In the genomic region with DNA sequence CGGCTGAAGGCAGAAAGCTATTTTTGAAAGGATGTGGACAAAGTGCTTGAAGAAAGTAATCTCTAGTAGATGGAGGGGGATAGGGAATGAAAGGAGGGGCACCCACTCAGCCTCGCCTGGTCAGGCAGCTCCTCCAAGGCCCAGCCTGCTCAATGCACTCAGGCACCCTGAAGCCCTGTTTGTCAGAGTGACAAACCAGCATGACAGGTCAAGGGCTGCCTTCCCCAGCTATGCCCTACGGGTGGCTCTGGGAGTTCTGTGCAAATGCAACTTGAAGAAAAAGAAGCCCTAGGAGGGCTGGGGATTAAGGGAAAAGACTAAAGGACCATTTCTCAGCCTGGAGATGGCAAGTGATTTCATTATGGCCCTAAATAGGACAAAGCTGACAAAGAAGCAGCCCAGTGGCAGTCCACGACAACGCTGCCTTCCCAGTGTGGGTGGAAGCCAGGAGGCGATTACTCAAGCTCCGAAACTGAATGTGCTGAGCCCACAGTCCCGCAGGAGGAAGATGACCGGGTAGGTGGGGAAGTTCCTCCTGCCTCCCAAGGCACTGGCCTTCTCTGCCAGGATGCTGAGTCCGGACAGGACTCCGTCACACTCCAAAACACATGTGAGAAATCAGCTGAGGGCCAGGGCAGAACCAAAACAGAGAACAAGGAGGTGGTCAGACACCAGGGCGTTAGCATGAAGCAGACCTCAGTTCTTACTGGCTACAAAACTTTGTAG, we compare ENCODE assay signal across 14 cellular contexts. TPM values are rescaled to one million over a fixed set of nuclear protein-coding genes. Genes with fewer than 3 reads are reported as not detected.
DNase-seq lines count a peak whose midpoint lies in the region; ATAC-seq and TF ChIP-seq lines count a peak whose summit lies in the region.
"Had no signal": no experiment of that assay in that cellular context is flagged by ENCODE, and none has a peak within 500 bp of the region (broad histone marks: within the 10 kb centered on the region; RNA-seq: fewer than 3 reads in every experiment).

No MANE protein-coding gene starts in this region.

- peaks cover 0 to 52% (median 9%) of the 10 kb centered on the region in 9 donors for H3K36me3 ChIP-seq in heart left ventricle
- H3K36me3 ChIP-seq in SJCRH30 = no peaks in the 10 kb centered on the region

- peak; percentile 81 for DNase-seq in AG08395 (ENCODE audit: low spot score)
- DNase-seq in T-helper 17 cell = no peak
- DNase-seq in heart left ventricle = peak; percentile 55 to 79 (median 67)
- peak; percentile 67 for DNase-seq in occipital lobe (lab: John Stamatoyannopoulos, UW)
- DNase-seq in DMS 273 (lab: John Stamatoyannopoulos, UW; ENCODE audit: unreplicated experiment) = no peak
- DNase-seq in SJCRH30 = no peak
- DNase-seq: activated CD4-positive, alpha-beta T cell treated with anti-CD3 and anti-CD28 coated beads, Interleukin-2, amount 50 U/mL, for 1 hour; activated naive CD4-positive, alpha-beta T cell treated with anti-CD3 and anti-CD28 coated beads, Interleukin-2, amount 10 ng/mL, durations not matched to agents 7 days and 5 days; effector CD4-positive, alpha-beta T cell; NCI-H524 had no signal

- no peaks in the 10 kb centered on the region for H3K27me3 Mint-ChIP-seq in T-helper 17 cell
- H3K27me3 Mint-ChIP-seq: activated naive CD4-positive, alpha-beta T cell treated with anti-CD3 and anti-CD28 coated beads, Interleukin-2, amount 10 ng/mL, durations not matched to agents 7 days and 5 days had no signal

- no peaks in the 10 kb centered on the region for H3K9me3 ChIP-seq in T-helper 17 cell (ENCODE audit: control insufficient read depth, low read length, poor library complexity, severe bottlenecking)
- no peaks in the 10 kb centered on the region for H3K9me3 ChIP-seq in heart left ventricle
- no peaks in the 10 kb centered on the region for H3K9me3 ChIP-seq in SJCRH30 (replicated peaks)

- H3K4me1 ChIP-seq in heart left ventricle (peaks cover 0 to 45% (median 1%) of the 10 kb centered on the region in 12 donors), SJCRH30 (no peaks in the 10 kb centered on the region)

- no peak overlapping the region for H3K4me3 Mint-ChIP-seq in T-helper 17 cell
- H3K4me3 Mint-ChIP-seq: activated naive CD4-positive, alpha-beta T cell treated with anti-CD3 and anti-CD28 coated beads, Interleukin-2, amount 10 ng/mL, durations not matched to agents 7 days and 5 days had no signal

- peak overlapping the region in 2 of 12 donors; percentile 42 to 88 for H3K27ac ChIP-seq in heart left ventricle
- H3K27ac ChIP-seq in SJCRH30 = no peak overlapping the region

- intact Hi-C loops in heart left ventricle (cut with DNase I) = no loop called here

- ATAC-seq in T-helper 17 cell = no peak
- ATAC-seq in heart left ventricle = peak; percentile 44 to 73 (median 71)
- no peak for ATAC-seq in HG02642 (IDR thresholded peaks at IDR 0.05; ENCODE audit: poor library complexity, unreplicated experiment)
- ATAC-seq in HG03095 (IDR thresholded peaks at IDR 0.05; ENCODE audit: unreplicated experiment) = no peak

- H3K36me3 Mint-ChIP-seq in T-helper 17 cell (ENCODE audit: low read depth) = peaks cover 2% of the 10 kb centered on the region

- peak overlapping the region; percentile 16 for H3K27ac Mint-ChIP-seq in T-helper 17 cell
- H3K27ac Mint-ChIP-seq: activated naive CD4-positive, alpha-beta T cell treated with anti-CD3 and anti-CD28 coated beads, Interleukin-2, amount 10 ng/mL, durations not matched to agents 7 days and 5 days had no signal

- TF ChIP-seq CTCF in heart left ventricle (IDR thresholded peaks at IDR 0.05) = no peak

- TF ChIP-seq POLR2A in heart left ventricle (IDR thresholded peaks at IDR 0.05) = no peak

- H3K27me3 ChIP-seq in heart left ventricle (no peaks in the 10 kb centered on the region), SJCRH30 (no peaks in the 10 kb centered on the region)

- H3K4me3 ChIP-seq in heart left ventricle = no peak overlapping the region
- H3K4me3 ChIP-seq in SJCRH30 = no peak overlapping the region

- WGBS in heart left ventricle, 4 donors = 78 to 87% (median 81%) methylated on average over 12 of the region's 12 CpGs

- H3K4me1 Mint-ChIP-seq in T-helper 17 cell = peaks cover 8% of the 10 kb centered on the region
- H3K4me1 Mint-ChIP-seq: activated naive CD4-positive, alpha-beta T cell treated with anti-CD3 and anti-CD28 coated beads, Interleukin-2, amount 10 ng/mL, durations not matched to agents 7 days and 5 days had no signal

RNA-seq across cellular contexts. Expression of a gene that starts 16.3 kb away (rescaled TPM):
- total RNA-seq in T-helper 17 cell (10 to 100 TPM; 24.7 to 33.8 TPM), heart left ventricle (100 to 1,000 TPM in 1 of 9 donors, 10 to 100 TPM in 8; 13.6 to 127 (median 18.8) TPM), occipital lobe (39.9 TPM)
- polyA plus RNA-seq in heart left ventricle = 10 to 100 TPM in 1 of 2 donors, 1 to 10 TPM in 1; 4.8 to 22.1 TPM
- 14.5 and 14.6 TPM in 2 replicates for total RNA-seq in SJCRH30 (2014; rRNA removed; shearing (Covaris generic))

RNA-seq across cellular contexts. Expression of a gene that starts 28.1 kb away (rescaled TPM):
- total RNA-seq in T-helper 17 cell (under 1 TPM in 1 of 2 donors, not detected in 1; 0.44 TPM), heart left ventricle (1 to 10 TPM in 3 of 9 donors, under 1 TPM in 6; 0.28 to 3.5 (median 0.42) TPM), occipital lobe (0.78 TPM)
- under 1 TPM; 0.24 to 0.27 TPM for polyA plus RNA-seq in heart left ventricle
- total RNA-seq in SJCRH30 (2014; rRNA removed; shearing (Covaris generic)) = 0.22 TPM in 1 of 2 replicates, not detected in the other
- total RNA-seq: osteocyte, SK-MEL-5 had no signal

Comparison
In these comparisons a context has a peak if more than half of its experiments do, and no peak if none do; other contexts are left out.
1. DNase-seq: peak in AG08395 (single experiment), heart left ventricle (5 of 5) and occipital lobe (single experiment); none in T-helper 17 cell (0 of 3), DMS 273 (single experiment) and SJCRH30 (0 of 2).
2. ATAC-seq: peak in heart left ventricle (4 of 4); none in T-helper 17 cell (single experiment), HG02642 (single experiment) and HG03095 (single experiment).